11 cellular contexts compared by ENCODE assay signal in genomic region chr11:33310720-33311500, GRCh38. TPM values are rescaled to one million over a fixed set of nuclear protein-coding genes. Genes with fewer than 3 reads are reported as not detected.
DNase-seq lines count a peak whose midpoint lies in the region; ATAC-seq and TF ChIP-seq lines count a peak whose summit lies in the region.
"Had no signal": no experiment of that assay in that cellular context is flagged by ENCODE, and none has a peak within 500 bp of the region (broad histone marks: within the 10 kb centered on the region; RNA-seq: fewer than 3 reads in every experiment).

No MANE protein-coding gene starts in this region.

- no peak overlapping the region for H2BK5ac ChIP-seq in IMR-90 (ENCODE audit: low read depth, low read length, poor library complexity, severe bottlenecking)

- no peaks in the 10 kb centered on the region for H3K27me3 Mint-ChIP-seq in chondrocyte (ENCODE audit: low read depth)
- peaks cover 2% of the 10 kb centered on the region for H3K27me3 Mint-ChIP-seq in neural progenitor cell (ENCODE audit: insufficient read depth, low read depth)

- H3K4me2 ChIP-seq in IMR-90 (ENCODE audit: low read depth, low read length) (no peak overlapping the region), neural progenitor cell (peak overlapping the region; percentile 41)

- peaks cover 4% of the 10 kb centered on the region; the same call in 1 of the 2 replicates for H3K36me3 ChIP-seq in IMR-90 (ENCODE audit: control insufficient read depth, insufficient read depth, low read length)
- no peaks in the 10 kb centered on the region for H3K36me3 ChIP-seq in neural progenitor cell
- no peaks in the 10 kb centered on the region for H3K36me3 ChIP-seq in left lung
- H3K36me3 ChIP-seq in lower lobe of right lung: no peaks in the 10 kb centered on the region
- H3K36me3 ChIP-seq: right lobe of liver, suprapubic skin had no signal

- H4K20me1 ChIP-seq in IMR-90 (ENCODE audit: insufficient read depth, low read length): peaks cover 84% of the 10 kb centered on the region
- peaks cover 2% of the 10 kb centered on the region for H4K20me1 ChIP-seq in neural progenitor cell (ENCODE audit: low read depth)

- no peaks in the 10 kb centered on the region for H3K36me3 Mint-ChIP-seq in chondrocyte (ENCODE audit: low read depth)
- H3K36me3 Mint-ChIP-seq in neural progenitor cell: no peaks in the 10 kb centered on the region

- H3K56ac ChIP-seq in IMR-90 (ENCODE audit: extremely low read depth, insufficient read depth, low read length): no peak overlapping the region

- intact Hi-C loops in IMR-90 (cut with micrococcal nuclease) (no loop called here), left lung (cut with DNase I) (no loop called here), lower lobe of right lung (cut with DNase I) (no loop called here)

- POLR2A ChIA-PET in IMR-90 (lab: Charles Lee; ENCODE audit: unreplicated experiment): no interaction called here

- no peak overlapping the region for H3K4me3 ChIP-seq in IMR-90 (ENCODE audit: insufficient read depth, low read depth, low read length)
- H3K4me3 ChIP-seq in neural progenitor cell: no peak overlapping the region
- no peak overlapping the region for H3K4me3 ChIP-seq in left lung
- H3K4me3 ChIP-seq in lower lobe of right lung: no peak overlapping the region
- H3K4me3 ChIP-seq: right lobe of liver, suprapubic skin had no signal

- H2AK5ac ChIP-seq in IMR-90 (ENCODE audit: low read depth, low read length): no peak overlapping the region

- H3K9me3 Mint-ChIP-seq in chondrocyte (ENCODE audit: low read depth) (no peaks in the 10 kb centered on the region), neural progenitor cell (no peaks in the 10 kb centered on the region)
- H3K9me3 Mint-ChIP-seq: activated T-helper 1 cell treated with anti-CD3 and anti-CD28 coated beads, Interleukin-12 subunit alpha, Interleukin-12 subunit beta, Interleukin-2, Interleukin-4 antibody, amounts not matched to agents 30 ng/mL and 10 ng/mL and 1 ng/mL, durations not matched to agents 14 hours and 24 hours and 36 hours had no signal

- peaks cover 6% of the 10 kb centered on the region for H3F3A ChIP-seq in neural progenitor cell (ENCODE audit: low read depth)

- H4K5ac ChIP-seq in IMR-90 (ENCODE audit: low read depth, low read length): no peak overlapping the region

- TF ChIP-seq RAD21 in IMR-90 (IDR thresholded peaks at IDR 0.05; ENCODE audit: low read length): no peak

- H2BK120ac ChIP-seq in IMR-90 (ENCODE audit: low read depth, low read length): no peak overlapping the region

- no peak overlapping the region for H2BK15ac ChIP-seq in IMR-90 (ENCODE audit: low read depth, low read length)

- H3K79me1 ChIP-seq in IMR-90 (ENCODE audit: low read depth in 1 of 2, low read length in 2 of 2): peaks cover 26 to 68% of the 10 kb centered on the region in 2 experiments

- H3K9me1 ChIP-seq in IMR-90 (ENCODE audit: insufficient read depth, low read length): peaks cover 14% of the 10 kb centered on the region; the same call in 1 of the 2 replicates

- no peak overlapping the region for H3K4me3 Mint-ChIP-seq in chondrocyte (ENCODE audit: unreplicated experiment)
- H3K4me3 Mint-ChIP-seq in neural progenitor cell: no peak overlapping the region
- H3K4me3 Mint-ChIP-seq: activated T-helper 1 cell treated with anti-CD3 and anti-CD28 coated beads, Interleukin-12 subunit alpha, Interleukin-12 subunit beta, Interleukin-2, Interleukin-4 antibody, amounts not matched to agents 30 ng/mL and 10 ng/mL and 1 ng/mL, durations not matched to agents 14 hours and 24 hours and 36 hours had no signal

- H2BK20ac ChIP-seq in IMR-90 (ENCODE audit: low read depth, low read length): no peak overlapping the region

- H3K27ac Mint-ChIP-seq in chondrocyte (ENCODE audit: unreplicated experiment) (peak overlapping the region; percentile 74), neural progenitor cell (no peak overlapping the region)
- H3K27ac Mint-ChIP-seq: activated T-helper 1 cell treated with anti-CD3 and anti-CD28 coated beads, Interleukin-12 subunit alpha, Interleukin-12 subunit beta, Interleukin-2, Interleukin-4 antibody, amounts not matched to agents 30 ng/mL and 10 ng/mL and 1 ng/mL, durations not matched to agents 14 hours and 24 hours and 36 hours had no signal

- no peak overlapping the region for H4K91ac ChIP-seq in IMR-90 (ENCODE audit: insufficient read depth, low read depth, low read length)

- no peak overlapping the region for H4K8ac ChIP-seq in IMR-90 (ENCODE audit: low read depth in 2 of 2, low read length in 2 of 2)

- peaks cover 45% of the 10 kb centered on the region for H3K79me2 ChIP-seq in neural progenitor cell (ENCODE audit: low read depth)

- H3K27ac ChIP-seq in IMR-90 (ENCODE audit: insufficient read depth, low read length) (no peak overlapping the region), neural progenitor cell (no peak overlapping the region), left lung (no peak overlapping the region), lower lobe of right lung (no peak overlapping the region)
- H3K27ac ChIP-seq: right lobe of liver, suprapubic skin had no signal

- H3K27me3 ChIP-seq in IMR-90 (ENCODE audit: control insufficient read depth, insufficient read depth, low read length) (no peaks in the 10 kb centered on the region), neural progenitor cell (no peaks in the 10 kb centered on the region), left lung (no peaks in the 10 kb centered on the region), lower lobe of right lung (ENCODE audit: low read depth) (no peaks in the 10 kb centered on the region)
- H3K27me3 ChIP-seq: right lobe of liver, suprapubic skin had no signal

- no peak overlapping the region for H2AK9ac ChIP-seq in IMR-90 (replicated peaks; ENCODE audit: low read depth, low read length, poor library complexity)

- TF ChIP-seq CTCF in IMR-90 (conservative IDR thresholded peaks at IDR 0.05; ENCODE audit: low read depth, low read length): no peak
- TF ChIP-seq CTCF in chondrocyte (IDR thresholded peaks at IDR 0.05): no peak
- TF ChIP-seq CTCF in neural progenitor cell (IDR thresholded peaks at IDR 0.05): no peak
- TF ChIP-seq CTCF in left lung (IDR thresholded peaks at IDR 0.05): no peak
- TF ChIP-seq CTCF in lower lobe of right lung (IDR thresholded peaks at IDR 0.05): no peak

- in situ Hi-C loops in IMR-90 (cut with MboI; ENCODE audit: low sequenced_read_pairs): no loop called here

- DNase-seq in EL (peak; percentile 42), IMR-90 (peak; percentile 20), chondrocyte (ENCODE audit: low spot score) (no peak), neural progenitor cell (ENCODE audit: low spot score) (peak; percentile 59), inferior parietal cortex (ENCODE audit: extremely low spot score) (no peak), left lung (no peak), lower lobe of right lung (no peak)
- DNase-seq: NCI-H2081, right lobe of liver had no signal

- H3K4me1 Mint-ChIP-seq in chondrocyte (ENCODE audit: low read depth) (peaks cover 51% of the 10 kb centered on the region), neural progenitor cell (peaks cover 2% of the 10 kb centered on the region)

- TF ChIP-seq POLR2A in IMR-90 (IDR thresholded peaks at IDR 0.05; ENCODE audit: low read depth, low read length): no peak

- peak overlapping the region; percentile 52; the same call in 1 of the 2 replicates for H3K23ac ChIP-seq in IMR-90 (ENCODE audit: low read depth, low read length)

- dilution Hi-C loops in IMR-90 (cut with HindIII; ENCODE audit: low sequenced_read_pairs, unreplicated experiment): no loop called here

- BruUV-seq in IMR-90 (replicated peaks; lab: Mats Ljungman, UMichigan): no TSS peak

- ATAC-seq in IMR-90 (ENCODE audit: low read depth): peak; percentile 15; the same call in 1 of the 2 replicates
- ATAC-seq in left lung: no peak
- no peak for ATAC-seq in lower lobe of right lung
- ATAC-seq: right lobe of liver had no signal

- CTCF ChIA-PET in IMR-90 (lab: Yijun Ruan, JAX): no interaction called here

- H3K9me3 ChIP-seq in IMR-90 (ENCODE audit: control insufficient read depth, insufficient read depth, low read length): no peaks in the 10 kb centered on the region
- no peaks in the 10 kb centered on the region for H3K9me3 ChIP-seq in neural progenitor cell (ENCODE audit: low read depth)
- H3K9me3 ChIP-seq in left lung: no peaks in the 10 kb centered on the region
- H3K9me3 ChIP-seq in lower lobe of right lung: no peaks in the 10 kb centered on the region
- H3K9me3 ChIP-seq: right lobe of liver, suprapubic skin had no signal

- no peak overlapping the region for H3K18ac ChIP-seq in IMR-90 (ENCODE audit: low read depth, low read length)

- H3K14ac ChIP-seq in IMR-90 (replicated peaks; ENCODE audit: low read depth, low read length): no peak overlapping the region

- 100% methylated on average over 1 of the region's 9 CpGs; no CpG with 5 or more reads in 1 of the 2 experiments for WGBS in IMR-90 (ENCODE audit: extremely low coverage in 2 of 2, insufficient read length in 1 of 2), 2 experiments

- H3K4ac ChIP-seq in IMR-90 (ENCODE audit: low read depth, low read length): no peak overlapping the region

- H2AFZ ChIP-seq in IMR-90 (replicated peaks; ENCODE audit: low read length, poor library complexity): no peak overlapping the region
- H2AFZ ChIP-seq in neural progenitor cell (replicated peaks): no peak overlapping the region

- H3K4me1 ChIP-seq in IMR-90 (ENCODE audit: control insufficient read depth, insufficient read depth, low read length): peaks cover 4% of the 10 kb centered on the region
- H3K4me1 ChIP-seq in neural progenitor cell: peaks cover 11% of the 10 kb centered on the region
- H3K4me1 ChIP-seq in left lung: peaks cover 3 to 36% of the 10 kb centered on the region in 2 donors
- H3K4me1 ChIP-seq in lower lobe of right lung: peaks cover 17% of the 10 kb centered on the region
- H3K4me1 ChIP-seq: right lobe of liver had no signal

- H3K9ac ChIP-seq in IMR-90 (ENCODE audit: low read depth, low read length) (no peak overlapping the region), neural progenitor cell (no peak overlapping the region)

TF ChIP-seq in IMR-90, 13 proteins besides CTCF, POLR2A, EP300 and RAD21 (continues in another document):
- TF ChIP-seq MXI1 (IDR thresholded peaks at IDR 0.05; ENCODE audit: borderline replicate concordance, low read depth, low read length) (no peak), CEBPB (IDR thresholded peaks at IDR 0.05; ENCODE audit: low read depth, low read length) (no peak)

RNA-seq across cellular contexts. Expression of gene HIPK3, which starts 53.7 kb away (rescaled TPM):
- 100.0 and 103 TPM in 2 replicates for total RNA-seq in IMR-90 (2012; rRNA removed)
- polyA plus RNA-seq in IMR-90 (2012; rRNA removed): 7.7 and 8.3 TPM in 2 replicates
- 2.7 and 3.2 TPM in 2 replicates for polyA plus RNA-seq in IMR-90 (2012; cell fraction: cytosol; rRNA removed)
- 7.9 and 32.8 TPM in 2 replicates for polyA plus RNA-seq in IMR-90 (2012; cell fraction: nucleus; rRNA removed; ENCODE audit: low replicate concordance)
- total RNA-seq in chondrocyte: 77.6 to 83.0 TPM (median 80.1 TPM) in 3 replicates
- total RNA-seq in neural progenitor cell (ENCODE audit: low replicate concordance): 27.4 and 33.1 TPM in 2 replicates
- 100 to 1,000 TPM; 104 to 126 TPM for total RNA-seq in left lung
- 138 TPM for total RNA-seq in lower lobe of right lung

Comparison
In these comparisons a context has a peak if more than half of its experiments do, and no peak if none do; other contexts are left out.
1. DNase-seq: peak in EL (single experiment), IMR-90 (single experiment) and neural progenitor cell (single experiment); none in chondrocyte (single experiment), inferior parietal cortex (single experiment), left lung (0 of 2) and lower lobe of right lung (single experiment).